In the genomic region with DNA sequence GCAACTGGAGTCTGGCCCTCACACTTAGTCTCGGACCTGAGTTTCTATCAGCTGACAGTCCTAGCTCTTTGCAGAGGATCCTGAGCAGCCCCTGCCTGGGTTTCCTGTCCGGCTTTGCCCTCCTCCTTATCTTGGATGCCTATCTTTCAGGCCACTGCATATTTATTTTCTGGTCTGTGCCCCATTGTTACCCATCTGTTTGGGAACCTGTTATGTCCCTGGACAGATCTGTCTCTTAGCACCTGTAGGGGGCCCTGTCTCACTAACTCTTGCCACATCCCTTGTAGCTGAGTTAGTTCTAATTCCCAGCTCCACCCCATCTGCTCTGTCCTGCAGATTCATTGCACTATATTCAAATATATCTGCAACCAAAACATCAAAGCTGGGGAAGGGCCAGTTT, we compare ENCODE assay signal across 1 cellular context.
TF ChIP-seq lines count a peak whose summit lies in the region.

No MANE protein-coding gene starts in this region.

TF ChIP-seq in H1, 55 proteins besides CTCF, POLR2A, EP300 and RAD21 (continued from another document):
- TF ChIP-seq SAP30 (IDR thresholded peaks at IDR 0.05; ENCODE audit: insufficient read depth, insufficient replicate concordance, low read length) (no peak), EZH2 (IDR thresholded peaks at IDR 0.05; ENCODE audit: low read depth, low read length, severe bottlenecking) (no peak)
